ENCODE assay signal across 11 cellular contexts in the genomic region with DNA sequence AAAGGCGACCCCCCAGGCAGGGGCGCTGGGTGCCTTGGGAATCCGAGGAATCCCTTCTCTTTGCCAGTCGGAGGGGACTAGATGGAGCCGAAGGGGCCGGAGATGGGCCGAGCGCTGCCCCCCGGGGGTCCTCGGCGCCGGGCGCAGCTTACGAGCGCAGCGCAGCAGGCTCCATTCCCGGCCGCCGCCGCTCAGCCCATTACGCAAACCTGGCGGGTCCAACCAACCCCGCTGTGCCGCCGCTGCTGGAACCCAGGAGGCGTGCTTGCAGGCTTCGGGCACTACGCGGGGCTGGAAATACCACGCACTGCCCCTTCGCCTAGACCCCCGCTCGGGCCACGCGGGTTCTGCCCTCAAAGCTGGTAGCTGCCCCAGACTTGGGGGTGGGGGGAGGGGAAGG. TPM values are rescaled to one million over a fixed set of nuclear protein-coding genes. Genes with fewer than 3 reads are reported as not detected.
DNase-seq lines count a peak whose midpoint lies in the region; ATAC-seq, FAIRE-seq and TF ChIP-seq lines count a peak whose summit lies in the region.
"Not testable (repeated sequence)": the region's sequence is repeated elsewhere in the genome, so short reads cannot be mapped to it uniquely, and the experiment has no call there.
"Had no signal": no experiment of that assay in that cellular context is flagged by ENCODE, and none has a peak within 500 bp of the region (broad histone marks: within the 10 kb centered on the region; RNA-seq: fewer than 3 reads in every experiment).

No MANE protein-coding gene starts in this region.

- TF ChIP-seq RAD21 in A549 (conservative IDR thresholded peaks at IDR 0.05 in 1 of 2, IDR thresholded peaks at IDR 0.05 in 1 of 2) = not testable (repeated sequence)

- peak overlapping the region; percentile 39 for H3K4me3 ChIP-seq in A549
- H3K4me3 ChIP-seq in HL-60 (replicated peaks; ENCODE audit: insufficient read depth, low read length) = peak overlapping the region; percentile 24; the same call in 1 of the 2 replicates

- H3K4me1 ChIP-seq in A549 = not testable (repeated sequence)

- not testable (repeated sequence) for TF ChIP-seq EP300 in A549 (IDR thresholded peaks at IDR 0.05)

- H3K4me3 Mint-ChIP-seq in effector memory CD8-positive, alpha-beta T cell; progenitor cell of endocrine pancreas (ENCODE audit: low read depth): not testable (repeated sequence)

- not testable (repeated sequence) for H3K9me3 ChIP-seq in A549

- FAIRE-seq in A549 (lab: Jason Lieb, UNC) = not testable (repeated sequence)

- H3K27me3 ChIP-seq in HL-60 (ENCODE audit: insufficient read depth, poor library complexity, severe bottlenecking) = not testable (repeated sequence)

- CTCF ChIA-PET in A549 (lab: Yijun Ruan, JAX) = not testable (repeated sequence)

- TF ChIP-seq POLR2A in A549 (IDR thresholded peaks at IDR 0.05; ENCODE audit: low read length) = not testable (repeated sequence)

- not testable (repeated sequence) for H3K9me3 Mint-ChIP-seq in effector memory CD8-positive, alpha-beta T cell; progenitor cell of endocrine pancreas (ENCODE audit: low read depth)

- peak overlapping the region; percentile 62 for H3K4me2 ChIP-seq in A549

- POLR2A ChIA-PET in A549 (lab: Yijun Ruan, JAX) = not testable (repeated sequence)

- not testable (repeated sequence) for H3K27me3 Mint-ChIP-seq in effector memory CD8-positive, alpha-beta T cell; progenitor cell of endocrine pancreas

- not testable (repeated sequence) for H3K4me1 Mint-ChIP-seq in effector memory CD8-positive, alpha-beta T cell (ENCODE audit: low read depth in 2 of 2); progenitor cell of endocrine pancreas (ENCODE audit: low read depth)

- not testable (repeated sequence) for DNase-seq in A549 (ENCODE audit: low read depth in 1 of 2, low spot score in 1 of 2)
- DNase-seq in HL-60 (ENCODE audit: low read depth in 1 of 2, low spot score in 1 of 2) (peak in 1 of 2 experiments; percentile 61), left colon (peak; percentile 37 to 66), progenitor cell of endocrine pancreas (ENCODE audit: low spot score, unreplicated experiment) (peak; percentile 48)
- peak; percentile 56 for DNase-seq in activated CD4-positive, CD25-positive, alpha-beta regulatory T cell treated with anti-CD3 and anti-CD28 coated beads, Interleukin-2, amount 50 U/mL, for 72 hours
- peak; percentile 44 for DNase-seq in activated effector memory CD4-positive, alpha-beta T cell treated with Interleukin-2 at 50 U/mL for 16 hours
- DNase-seq in effector memory CD8-positive, alpha-beta T cell = peak; percentile 34 to 62 (median 41)
- DNase-seq in stimulated activated CD8-positive, alpha-beta memory T cell treated with anti-CD3 and anti-CD28 coated beads, Interleukin-15, amount 100 ng/mL, for 48 hours (ENCODE audit: low read depth in 2 of 2) = peak; percentile 39 to 53

- TF ChIP-seq CTCF in A549 (IDR thresholded peaks at IDR 0.05); HL-60 (IDR thresholded peaks at IDR 0.05; ENCODE audit: insufficient read depth, low read length); progenitor cell of endocrine pancreas (IDR thresholded peaks at IDR 0.05; ENCODE audit: unreplicated experiment): not testable (repeated sequence)

- H3K36me3 Mint-ChIP-seq in effector memory CD8-positive, alpha-beta T cell (ENCODE audit: insufficient read depth); progenitor cell of endocrine pancreas (ENCODE audit: insufficient read depth): not testable (repeated sequence)

- intact Hi-C loops in left colon (cut with DNase I, micrococcal nuclease) = not testable (repeated sequence)

- ATAC-seq in A549; effector memory CD8-positive, alpha-beta T cell (replicated peaks); left colon: not testable (repeated sequence)

- peak overlapping the region in 1 of 2 experiments; percentile 63; a peak in 1 of 6 replicates for H3K27ac ChIP-seq in A549
- H3K27ac ChIP-seq in HL-60 (replicated peaks) = peak overlapping the region; percentile 77

- WGBS in A549 (ENCODE audit: missing lambda C conversion rate) = 0% methylated on average over 14 of the region's 35 CpGs

- not testable (repeated sequence) for H3K27ac Mint-ChIP-seq in effector memory CD8-positive, alpha-beta T cell; progenitor cell of endocrine pancreas

TF ChIP-seq in A549, 52 proteins besides CTCF, POLR2A, EP300 and RAD21:
- 0 out of 4 replicates have a peak, but pooled peaks of 1 of the 2 experiments have one; percentile 8 for TF ChIP-seq CEBPB (IDR thresholded peaks at IDR 0.05)
TF ChIP-seq in A549: peak in this region for 1; not testable (repeated sequence) for 51.

RNA-seq across cellular contexts. Expression of a gene that starts 26.9 kb away (rescaled TPM):
- polyA plus RNA-seq in A549 (2011; rRNA removed) = not detected in 2 replicates
- polyA plus RNA-seq in A549 (2012; cell fraction: cytosol; rRNA removed) = not detected in 2 replicates
- not detected in 2 replicates for polyA plus RNA-seq in A549 (2012; cell fraction: nucleus; rRNA removed)
- not detected in 3 replicates for polyA plus RNA-seq in A549 (2017; fragmentation: RNase III; extraction: RNeasy Plus Mini Kit Qiagen cat#74134 plus additional on column Dnase treatment)
- not detected in 2 replicates for polyA minus RNA-seq in A549 (2011; rRNA and poly(A)+ RNA removed)
- not detected for total RNA-seq in left colon
- total RNA-seq in progenitor cell of endocrine pancreas = not detected in 2 replicates
- total RNA-seq: esophagus mucosa, lung microvascular endothelial cell had no signal
- polyA plus RNA-seq: adipose tissue had no signal
